17 cellular contexts compared by ENCODE assay signal in genomic region chr9:131833083-131833482, GRCh38.
DNase-seq lines count a peak whose midpoint lies in the region; ATAC-seq lines count a peak whose summit lies in the region.
"Had no signal": no experiment of that assay in that cellular context is flagged by ENCODE, and none has a peak within 500 bp of the region (broad histone marks: within the 10 kb centered on the region; RNA-seq: fewer than 3 reads in every experiment).

No MANE protein-coding gene starts in this region.

- peaks cover 3% of the 10 kb centered on the region for H3K27me3 Mint-ChIP-seq in activated naive CD8-positive, alpha-beta T cell
- H3K27me3 Mint-ChIP-seq in activated naive CD8-positive, alpha-beta T cell treated with anti-CD3 and anti-CD28 coated beads, Interleukin-2, amount 50 U/mL, for 24 hours = peaks cover 4% of the 10 kb centered on the region
- H3K27me3 Mint-ChIP-seq in effector memory CD8-positive, alpha-beta T cell = peaks cover 30 to 35% of the 10 kb centered on the region in 2 donors

- peak overlapping the region; percentile 50 for H3K27ac Mint-ChIP-seq in activated naive CD8-positive, alpha-beta T cell
- H3K27ac Mint-ChIP-seq in activated naive CD8-positive, alpha-beta T cell treated with anti-CD3 and anti-CD28 coated beads, Interleukin-2, amount 50 U/mL, for 24 hours = no peak overlapping the region
- H3K27ac Mint-ChIP-seq in effector memory CD8-positive, alpha-beta T cell = peak overlapping the region in 1 of 2 donors; percentile 9

- DNase-seq in activated naive CD8-positive, alpha-beta T cell treated with anti-CD3 and anti-CD28 coated beads, Interleukin-2, amount 50 U/mL, for 24 hours = no peak
- DNase-seq in CMK (ENCODE audit: low read depth) = peak; percentile 24
- DNase-seq in effector memory CD8-positive, alpha-beta T cell = no peak
- no peak for DNase-seq in NCI-H128 (lab: John Stamatoyannopoulos, UW; ENCODE audit: unreplicated experiment)
- no peak for DNase-seq in SKM-1 (lab: John Stamatoyannopoulos, UW; ENCODE audit: unreplicated experiment)
- DNase-seq: DMS153, DND-41, IMR-90, NCI-H1048, NCI-H146, NCI-H1930, NCI-H446 treated with DMSO at 0.1 percent for 48 hours, NCI-H526 treated with DMSO at 0.1 percent for 48 hours, PC-9 had no signal

- ATAC-seq in activated naive CD8-positive, alpha-beta T cell treated with anti-CD3 and anti-CD28 coated beads, Interleukin-2, amount 50 U/mL, for 24 hours = no peak
- peak; percentile 51 for ATAC-seq in effector memory CD8-positive, alpha-beta T cell (replicated peaks)
- ATAC-seq in GM19397 (IDR thresholded peaks at IDR 0.05; ENCODE audit: unreplicated experiment) = no peak
- ATAC-seq: Right ventricle myocardium inferior had no signal

- H3K4me1 Mint-ChIP-seq in activated naive CD8-positive, alpha-beta T cell (ENCODE audit: low read depth) = peaks cover 7% of the 10 kb centered on the region
- H3K4me1 Mint-ChIP-seq in activated naive CD8-positive, alpha-beta T cell treated with anti-CD3 and anti-CD28 coated beads, Interleukin-2, amount 50 U/mL, for 24 hours = no peaks in the 10 kb centered on the region
- H3K4me1 Mint-ChIP-seq in effector memory CD8-positive, alpha-beta T cell (ENCODE audit: low read depth in 2 of 2) = peaks cover 0 to 7% of the 10 kb centered on the region in 2 donors

- H3K36me3 Mint-ChIP-seq in activated naive CD8-positive, alpha-beta T cell = peaks cover 3% of the 10 kb centered on the region
- no peaks in the 10 kb centered on the region for H3K36me3 Mint-ChIP-seq in activated naive CD8-positive, alpha-beta T cell treated with anti-CD3 and anti-CD28 coated beads, Interleukin-2, amount 50 U/mL, for 24 hours (ENCODE audit: low read depth)
- H3K36me3 Mint-ChIP-seq in effector memory CD8-positive, alpha-beta T cell (ENCODE audit: insufficient read depth) = no peaks in the 10 kb centered on the region

- H3K9me3 Mint-ChIP-seq in activated naive CD8-positive, alpha-beta T cell (ENCODE audit: low read depth) = no peaks in the 10 kb centered on the region
- H3K9me3 Mint-ChIP-seq in activated naive CD8-positive, alpha-beta T cell treated with anti-CD3 and anti-CD28 coated beads, Interleukin-2, amount 50 U/mL, for 24 hours = no peaks in the 10 kb centered on the region
- no peaks in the 10 kb centered on the region for H3K9me3 Mint-ChIP-seq in effector memory CD8-positive, alpha-beta T cell

- H3K4me3 Mint-ChIP-seq in activated naive CD8-positive, alpha-beta T cell = no peak overlapping the region
- H3K4me3 Mint-ChIP-seq in activated naive CD8-positive, alpha-beta T cell treated with anti-CD3 and anti-CD28 coated beads, Interleukin-2, amount 50 U/mL, for 24 hours = no peak overlapping the region
- no peak overlapping the region for H3K4me3 Mint-ChIP-seq in effector memory CD8-positive, alpha-beta T cell
